Comparison of ENCODE assay signal across 6 cellular contexts in the genomic region with DNA sequence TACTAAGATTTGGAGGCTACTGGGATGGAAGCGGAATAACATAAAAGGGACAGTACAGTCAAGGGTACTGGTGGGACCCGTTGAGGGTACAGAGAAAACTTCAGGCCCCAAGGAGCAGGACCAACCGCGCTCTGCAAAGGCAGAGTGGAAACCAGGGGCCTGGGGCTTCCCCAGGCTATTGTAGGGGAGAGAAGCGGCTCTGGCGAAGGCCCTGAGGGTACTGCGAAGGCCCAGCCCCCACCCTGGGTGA. TPM values are rescaled to one million over a fixed set of nuclear protein-coding genes. Genes with fewer than 3 reads are reported as not detected.
A peak's percentile ranks its signal among the peaks of the same experiment; 100 is the strongest.
DNase-seq lines count a peak whose midpoint lies in the region; ATAC-seq and TF ChIP-seq lines count a peak whose summit lies in the region.

No MANE protein-coding gene starts in this region.

- H3K4me3 ChIP-seq in H7 (ENCODE audit: insufficient read depth, low read depth, low read length) = peak overlapping the region; percentile 92
- peak overlapping the region; percentile 55 to 81 (median 68) for H3K4me3 ChIP-seq in breast epithelium

- DNase-seq in H7 = peak; percentile 81
- DNase-seq in breast epithelium (ENCODE audit: low spot score in 2 of 2) = no peak
- no peak for DNase-seq in putamen (ENCODE audit: low spot score)
- no peak for DNase-seq in left lobe of liver (ENCODE audit: low spot score)

- peaks cover 46% of the 10 kb centered on the region for H3K4me1 Mint-ChIP-seq in nephron

- TF ChIP-seq CTCF in breast epithelium (IDR thresholded peaks at IDR 0.05) (no peak), nephron (IDR thresholded peaks at IDR 0.05; ENCODE audit: unreplicated experiment in 3 of 3) (no peak)

- intact Hi-C loops in breast epithelium (cut with DNase I; ENCODE audit: low total_unique reads) = no loop called here

- H3K4me3 Mint-ChIP-seq in nephron = peak overlapping the region; percentile 94 to 100 (median 95)

- no peaks in the 10 kb centered on the region for H3K9me3 ChIP-seq in breast epithelium

- ATAC-seq in GM18517 (IDR thresholded peaks at IDR 0.05; ENCODE audit: unreplicated experiment) (no peak), left lobe of liver (no peak)

- no peaks in the 10 kb centered on the region for H3K9me3 Mint-ChIP-seq in nephron

- peaks cover 17% of the 10 kb centered on the region for H3K36me3 Mint-ChIP-seq in nephron (ENCODE audit: low read depth)

- H3K27ac Mint-ChIP-seq in nephron = peak overlapping the region; percentile 65 to 96 (median 93)

- H3K27me3 ChIP-seq in H7 (ENCODE audit: control insufficient read depth, insufficient read depth, low read length) (no peaks in the 10 kb centered on the region), breast epithelium (no peaks in the 10 kb centered on the region)

- no peak for TF ChIP-seq POLR2A in breast epithelium (IDR thresholded peaks at IDR 0.05)

- H3K36me3 ChIP-seq in H7 (replicated peaks; ENCODE audit: control insufficient read depth, insufficient read depth, low read length) (peaks cover 23% of the 10 kb centered on the region), breast epithelium (no peaks in the 10 kb centered on the region)

- peak overlapping the region; percentile 92 to 94 for H3K27ac ChIP-seq in breast epithelium

- peaks cover 3% of the 10 kb centered on the region for H3K27me3 Mint-ChIP-seq in nephron (ENCODE audit: low read depth)

- peaks cover 0 to 3% of the 10 kb centered on the region in 2 donors for H3K4me1 ChIP-seq in breast epithelium

RNA-seq across cellular contexts. Expression of a gene that starts 0.4 kb away (rescaled TPM):
- total RNA-seq in H7 (2014; rRNA removed; shearing (Covaris generic)) = 117 and 129 TPM in 2 replicates
- total RNA-seq in breast epithelium (100 to 1,000 TPM; 143 to 402 (median 258) TPM), left lobe of liver (6.6 TPM)

RNA-seq across cellular contexts. Expression of a gene that starts 15.5 kb away (rescaled TPM):
- 0.78 TPM in 1 of 2 replicates, not detected in the other for total RNA-seq in H7 (2014; rRNA removed; shearing (Covaris generic))
- total RNA-seq in breast epithelium (1 to 10 TPM in 1 of 3 donors, under 1 TPM in 1, not detected in 1; 0.16 to 5.0 TPM), left lobe of liver (0.96 TPM)

RNA-seq across cellular contexts. Expression of a gene that starts 24.3 kb away (rescaled TPM):
- 17.4 and 21.4 TPM in 2 replicates for total RNA-seq in H7 (2014; rRNA removed; shearing (Covaris generic))
- 1 to 10 TPM in 1 of 3 donors, under 1 TPM in 2; 0.59 to 1.6 (median 0.80) TPM for total RNA-seq in breast epithelium
- total RNA-seq in left lobe of liver = 0.40 TPM

RNA-seq across cellular contexts. Expression of a gene that starts 31.2 kb away (rescaled TPM):
- total RNA-seq in H7 (2014; rRNA removed; shearing (Covaris generic)) = 4.1 and 9.3 TPM in 2 replicates
- total RNA-seq in breast epithelium (100 to 1,000 TPM in 1 of 3 donors, 10 to 100 TPM in 2; 18.3 to 102 (median 35.4) TPM), left lobe of liver (12.6 TPM)

RNA-seq across cellular contexts. Expression of a gene that starts 31.5 kb away (rescaled TPM):
- 10,629 and 14,347 TPM in 2 replicates for total RNA-seq in H7 (2014; rRNA removed; shearing (Covaris generic))
- total RNA-seq in breast epithelium (1,000 to 10,000 TPM; 1,664 to 2,064 (median 2,058) TPM), left lobe of liver (13,056 TPM)

Comparison
In these comparisons a context has a peak if more than half of its experiments do, and no peak if none do; other contexts are left out.
1. RNA of a gene that starts 0.4 kb away (total RNA-seq): 143 to 402 TPM in breast epithelium and 117 to 129 TPM in H7; 6.6 TPM in left lobe of liver (single experiment); every median in the first group is over 10 times any median in the second.